In genomic region chr6:79425589-79426311, GRCh38 we compare ENCODE assay signal across 19 cellular contexts.
"Had no signal": no experiment of that assay in that cellular context is flagged by ENCODE, and none has a peak within 500 bp of the region (broad histone marks: within the 10 kb centered on the region; RNA-seq: fewer than 3 reads in every experiment).

No MANE protein-coding gene starts in this region.

- H3K9me3 Mint-ChIP-seq: activated CD4-positive, alpha-beta memory T cell treated with anti-CD3 and anti-CD28 coated beads, Interleukin-2, amount 10 ng/mL, durations not matched to agents 7 days and 5 days; activated naive CD8-positive, alpha-beta T cell treated with anti-CD3 and anti-CD28 coated beads for 36 hours; endodermal cell; naive B cell; neural progenitor cell; T-helper 2 cell treated with Interferon-gamma antibody and Interleukin-4, amounts not matched to agents 5 μg/mL and 100 μg/mL, for 36 hours had no signal

- ATAC-seq: activated CD8-positive, alpha-beta memory T cell treated with anti-CD3 and anti-CD28 coated beads, Interleukin-2, amount 10 ng/mL, durations not matched to agents 7 days and 5 days; psoas muscle; right cardiac atrium; upper lobe of right lung had no signal

- H3K36me3 Mint-ChIP-seq: activated CD8-positive, alpha-beta memory T cell treated with anti-CD3 and anti-CD28 coated beads, Interleukin-2, amount 10 ng/mL, durations not matched to agents 7 days and 5 days; activated naive CD8-positive, alpha-beta T cell treated with anti-CD3 and anti-CD28 coated beads for 36 hours; naive B cell; neural progenitor cell had no signal

- H3K27me3 Mint-ChIP-seq: naive B cell had no signal

- H3K4me3 Mint-ChIP-seq: activated CD4-positive, alpha-beta memory T cell treated with anti-CD3 and anti-CD28 coated beads, Interleukin-2, amount 10 ng/mL, durations not matched to agents 7 days and 5 days; activated CD8-positive, alpha-beta memory T cell treated with anti-CD3 and anti-CD28 coated beads, Interleukin-2, amount 10 ng/mL, durations not matched to agents 7 days and 5 days; activated naive CD8-positive, alpha-beta T cell treated with anti-CD3 and anti-CD28 coated beads for 36 hours; endodermal cell; naive B cell; neural progenitor cell; T-helper 2 cell treated with Interferon-gamma antibody and Interleukin-4, amounts not matched to agents 5 μg/mL and 100 μg/mL, for 36 hours had no signal

- H3K27ac Mint-ChIP-seq: activated CD4-positive, alpha-beta memory T cell treated with anti-CD3 and anti-CD28 coated beads, Interleukin-2, amount 10 ng/mL, durations not matched to agents 7 days and 5 days; activated CD8-positive, alpha-beta memory T cell treated with anti-CD3 and anti-CD28 coated beads, Interleukin-2, amount 10 ng/mL, durations not matched to agents 7 days and 5 days; activated naive CD8-positive, alpha-beta T cell treated with anti-CD3 and anti-CD28 coated beads for 36 hours; endodermal cell; neural progenitor cell; T-helper 2 cell treated with Interferon-gamma antibody and Interleukin-4, amounts not matched to agents 5 μg/mL and 100 μg/mL, for 36 hours had no signal

- H3K4me1 Mint-ChIP-seq: activated CD4-positive, alpha-beta memory T cell treated with anti-CD3 and anti-CD28 coated beads, Interleukin-2, amount 10 ng/mL, durations not matched to agents 7 days and 5 days; activated CD8-positive, alpha-beta memory T cell treated with anti-CD3 and anti-CD28 coated beads, Interleukin-2, amount 10 ng/mL, durations not matched to agents 7 days and 5 days; activated naive CD8-positive, alpha-beta T cell treated with anti-CD3 and anti-CD28 coated beads for 36 hours; naive B cell; neural progenitor cell had no signal

- DNase-seq: activated CD4-positive, alpha-beta memory T cell treated with anti-CD3 and anti-CD28 coated beads, Interleukin-2, amount 10 ng/mL, durations not matched to agents 7 days and 5 days; activated CD8-positive, alpha-beta memory T cell treated with anti-CD3 and anti-CD28 coated beads, Interleukin-2, amount 10 ng/mL, durations not matched to agents 7 days and 5 days; activated naive CD4-positive, alpha-beta T cell; activated naive CD8-positive, alpha-beta T cell treated with anti-CD3 and anti-CD28 coated beads for 36 hours; amniotic stem cell; endodermal cell; foreskin melanocyte; hypothalamus; left ventricle myocardium inferior; naive B cell; psoas muscle; right cardiac atrium; stimulated activated CD4-positive, alpha-beta T cell treated with anti-CD3 and anti-CD28 coated beads, Interleukin-15, amount 100 ng/mL, for 24 hours; stimulated activated CD4-positive, alpha-beta T cell treated with anti-CD3 and anti-CD28 coated beads, Interleukin-2, amount 100 ng/mL, for 48 hours; stomach; testis; upper lobe of right lung had no signal
